ENCODE assay signal across 28 cellular contexts in the genomic region with DNA sequence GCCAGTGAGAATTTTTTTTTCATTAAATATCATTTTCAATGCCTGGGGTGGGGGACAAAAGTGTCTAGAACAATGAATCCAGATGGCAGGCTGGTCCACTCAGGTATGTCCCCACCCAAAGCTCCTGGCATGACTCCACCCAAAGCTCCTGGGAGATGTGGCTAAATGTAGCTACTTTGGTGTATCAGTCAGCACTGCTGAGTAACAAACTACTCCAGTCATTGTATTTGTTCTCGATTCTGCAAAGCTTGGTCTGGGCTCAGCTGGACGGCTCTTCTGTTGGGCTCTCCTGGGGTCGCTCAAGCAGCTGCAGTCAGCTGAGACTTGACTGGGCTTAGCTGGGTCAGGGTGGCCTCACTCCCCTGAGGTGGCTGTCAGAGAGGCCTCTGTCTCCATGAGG. TPM values are rescaled to one million over a fixed set of nuclear protein-coding genes. Genes with fewer than 3 reads are reported as not detected.
"Had no signal": no experiment of that assay in that cellular context is flagged by ENCODE, and none has a peak within 500 bp of the region (broad histone marks: within the 10 kb centered on the region; RNA-seq: fewer than 3 reads in every experiment).

No MANE protein-coding gene starts in this region.

- H3K4me3 ChIP-seq: ascending aorta, breast epithelium, cardiac muscle cell, coronary artery, dorsolateral prefrontal cortex, esophagus muscularis mucosa, gastrocnemius medialis, heart right ventricle had no signal

- H3K36me3 Mint-ChIP-seq: activated naive CD4-positive, alpha-beta T cell treated with anti-CD3 and anti-CD28 coated beads, Interleukin-2, amount 10 ng/mL, durations not matched to agents 7 days and 5 days had no signal

- H3K36me3 ChIP-seq: ascending aorta, breast epithelium, cardiac muscle cell, esophagus muscularis mucosa, gastrocnemius medialis, heart right ventricle had no signal

- H3K27ac Mint-ChIP-seq: activated CD4-positive, alpha-beta memory T cell treated with anti-CD3 and anti-CD28 coated beads, Interleukin-2, amount 10 ng/mL, durations not matched to agents 7 days and 5 days; activated CD4-positive, alpha-beta T cell treated with anti-CD3 and anti-CD28 coated beads, Interleukin-2, amount 10 ng/mL, durations not matched to agents 7 days and 5 days; activated naive CD4-positive, alpha-beta T cell treated with anti-CD3 and anti-CD28 coated beads, Interleukin-2, amount 10 ng/mL, durations not matched to agents 7 days and 5 days; activated naive CD4-positive, alpha-beta T cell treated with anti-CD3 and anti-CD28 coated beads, Interleukin-2, amount 50 U/mL, for 72 hours; activated T-cell treated with anti-CD3 and anti-CD28 coated beads, Interleukin-2, amount 50 U/mL, for 24 hours; activated T-cell treated with anti-CD3 and anti-CD28 coated beads, Interleukin-2, amount 50 U/mL, for 72 hours; dendritic cell treated with granulocyte-macrophage colony-stimulating factor and Interleukin-4, amounts not matched to agents 40 ng/mL and 50 ng/mL, for 4 days had no signal

- DNase-seq: activated CD4-positive, alpha-beta memory T cell treated with anti-CD3 and anti-CD28 coated beads, Interleukin-2, amount 10 ng/mL, durations not matched to agents 7 days and 5 days; activated CD4-positive, alpha-beta T cell treated with anti-CD3 and anti-CD28 coated beads for 1 hour; activated CD4-positive, alpha-beta T cell treated with anti-CD3 and anti-CD28 coated beads for 4 hours; activated CD4-positive, alpha-beta T cell treated with anti-CD3 and anti-CD28 coated beads, Interleukin-2, amount 10 ng/mL, durations not matched to agents 7 days and 5 days; activated CD4-positive, alpha-beta T cell treated with anti-CD3 and anti-CD28 coated beads, Interleukin-2, amount 50 U/mL, for 4 hours; activated CD8-positive, alpha-beta memory T cell treated with anti-CD3 and anti-CD28 coated beads, Interleukin-2, amount 50 U/mL, for 48 hours; activated gamma-delta T cell; activated naive CD4-positive, alpha-beta T cell; activated naive CD4-positive, alpha-beta T cell treated with anti-CD3 and anti-CD28 coated beads, Interleukin-2, amount 10 ng/mL, durations not matched to agents 7 days and 5 days; activated naive CD8-positive, alpha-beta T cell treated with anti-CD3 and anti-CD28 coated beads, Interleukin-2, amount 10 ng/mL, durations not matched to agents 7 days and 5 days; activated T-cell treated with anti-CD3 and anti-CD28 coated beads for 4 hours; activated T-cell treated with anti-CD3 and anti-CD28 coated beads, Interleukin-2, amount 50 U/mL, for 24 hours; activated T-cell treated with anti-CD3 and anti-CD28 coated beads, Interleukin-2, amount 50 U/mL, for 72 hours; dorsolateral prefrontal cortex; effector memory CD4-positive, alpha-beta T cell; erythroblast; foreskin keratinocyte; gastrocnemius medialis; heart right ventricle; T-helper 2 cell had no signal

- H3K27ac ChIP-seq: ascending aorta, breast epithelium, cardiac muscle cell, coronary artery, esophagus muscularis mucosa, foreskin keratinocyte, gastrocnemius medialis, heart right ventricle had no signal

- H3K4me3 Mint-ChIP-seq: activated CD4-positive, alpha-beta memory T cell treated with anti-CD3 and anti-CD28 coated beads, Interleukin-2, amount 10 ng/mL, durations not matched to agents 7 days and 5 days; activated CD4-positive, alpha-beta T cell treated with anti-CD3 and anti-CD28 coated beads, Interleukin-2, amount 10 ng/mL, durations not matched to agents 7 days and 5 days; activated naive CD4-positive, alpha-beta T cell treated with anti-CD3 and anti-CD28 coated beads, Interleukin-2, amount 10 ng/mL, durations not matched to agents 7 days and 5 days; activated naive CD8-positive, alpha-beta T cell treated with anti-CD3 and anti-CD28 coated beads, Interleukin-2, amount 10 ng/mL, durations not matched to agents 7 days and 5 days; activated T-cell treated with anti-CD3 and anti-CD28 coated beads, Interleukin-2, amount 50 U/mL, for 24 hours; activated T-cell treated with anti-CD3 and anti-CD28 coated beads, Interleukin-2, amount 50 U/mL, for 72 hours; central memory CD8-positive, alpha-beta T cell; dendritic cell treated with granulocyte-macrophage colony-stimulating factor and Interleukin-4, amounts not matched to agents 40 ng/mL and 50 ng/mL, for 4 days had no signal

- ATAC-seq: activated naive CD4-positive, alpha-beta T cell treated with anti-CD3 and anti-CD28 coated beads, Interleukin-2, amount 50 U/mL, for 72 hours; activated T-cell treated with anti-CD3 and anti-CD28 coated beads, Interleukin-2, amount 50 U/mL, for 72 hours; foreskin keratinocyte; gastrocnemius medialis; heart right ventricle had no signal

- H3K4me1 ChIP-seq: ascending aorta, breast epithelium, foreskin keratinocyte, gastrocnemius medialis had no signal

- H3K9me3 Mint-ChIP-seq: activated CD4-positive, alpha-beta memory T cell treated with anti-CD3 and anti-CD28 coated beads, Interleukin-2, amount 10 ng/mL, durations not matched to agents 7 days and 5 days; activated naive CD4-positive, alpha-beta T cell treated with anti-CD3 and anti-CD28 coated beads, Interleukin-2, amount 10 ng/mL, durations not matched to agents 7 days and 5 days; activated naive CD4-positive, alpha-beta T cell treated with anti-CD3 and anti-CD28 coated beads, Interleukin-2, amount 50 U/mL, for 72 hours; activated naive CD8-positive, alpha-beta T cell treated with anti-CD3 and anti-CD28 coated beads, Interleukin-2, amount 10 ng/mL, durations not matched to agents 7 days and 5 days; activated T-cell treated with anti-CD3 and anti-CD28 coated beads, Interleukin-2, amount 50 U/mL, for 24 hours; central memory CD8-positive, alpha-beta T cell had no signal

RNA-seq across cellular contexts. Expression of gene CELF5, which starts 48.5 kb away (rescaled TPM):
- total RNA-seq: ascending aorta, gastrocnemius medialis, heart right ventricle had no signal
- polyA plus RNA-seq: heart right ventricle had no signal
